In genomic region chr10:128411624-128412023, GRCh38 we compare ENCODE assay signal across 2 cellular contexts.
A peak's percentile ranks its signal among the peaks of the same experiment; 100 is the strongest.
TF ChIP-seq lines count a peak whose summit lies in the region.

No MANE protein-coding gene starts in this region.

TF ChIP-seq in GM23338, 12 proteins besides CTCF, POLR2A, EP300 and RAD21:
- TF ChIP-seq JUNB (IDR thresholded peaks at IDR 0.05; ENCODE audit: unreplicated experiment) (no peak), ZNF331 (CRISPR knock-in tag; IDR thresholded peaks at IDR 0.05; ENCODE audit: low read depth) (no peak), EZH2phosphoT487 (IDR thresholded peaks at IDR 0.05; ENCODE audit: unreplicated experiment) (no peak), REST (IDR thresholded peaks at IDR 0.05; ENCODE audit: unreplicated experiment) (no peak), STAT1 (IDR thresholded peaks at IDR 0.05; ENCODE audit: unreplicated experiment) (no peak), POLR2AphosphoS5 (IDR thresholded peaks at IDR 0.05; ENCODE audit: low read depth) (no peak), ZNF462 (CRISPR knock-in tag; IDR thresholded peaks at IDR 0.05) (no peak), ZNF114 (CRISPR knock-in tag; IDR thresholded peaks at IDR 0.05) (no peak), EZH2 (IDR thresholded peaks at IDR 0.05; ENCODE audit: low read depth, unreplicated experiment) (no peak), ETS1 (IDR thresholded peaks at IDR 0.05) (no peak), CREB1 (CRISPR knock-in tag; IDR thresholded peaks at IDR 0.05; ENCODE audit: low read depth) (no peak), NANOG (IDR thresholded peaks at IDR 0.05; ENCODE audit: borderline replicate concordance) (no peak)

TF ChIP-seq in H1, 55 proteins besides CTCF, POLR2A, EP300 and RAD21 (continued from another document):
- TF ChIP-seq TEAD4 (IDR thresholded peaks at IDR 0.05; ENCODE audit: low read depth, low read length), result peak; percentile 63
